ENCODE assay signal across 17 cellular contexts in the genomic region with DNA sequence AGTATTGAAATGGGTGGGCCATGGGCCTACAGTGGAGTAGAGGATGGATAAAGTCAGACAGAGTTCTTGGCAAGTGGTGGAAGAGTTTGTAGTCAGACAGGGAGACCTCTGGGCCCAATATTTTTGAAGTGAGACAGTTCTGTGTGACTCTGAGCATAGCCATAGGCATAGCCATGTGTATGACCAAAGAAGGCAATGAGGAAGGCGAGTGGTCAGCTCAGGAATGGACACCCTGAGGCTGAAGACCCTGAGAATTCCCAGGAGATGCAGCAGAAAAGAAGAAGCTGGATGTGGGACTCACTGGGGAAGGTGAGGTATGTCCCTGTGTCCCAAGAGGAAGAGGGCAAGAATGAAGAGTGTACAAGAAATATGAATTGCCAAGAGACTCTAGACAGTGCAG.
DNase-seq lines count a peak whose midpoint lies in the region; ATAC-seq, FAIRE-seq and TF ChIP-seq lines count a peak whose summit lies in the region.
"Had no signal": no experiment of that assay in that cellular context is flagged by ENCODE, and none has a peak within 500 bp of the region (broad histone marks: within the 10 kb centered on the region; RNA-seq: fewer than 3 reads in every experiment).

No MANE protein-coding gene starts in this region.

- H3K36me3 ChIP-seq in H1 (ENCODE audit: control insufficient read depth in 2 of 4, insufficient read depth in 4 of 4, low read length in 3 of 4) (no peaks in the 10 kb centered on the region), trophoblast cell (ENCODE audit: control insufficient read depth in 1 of 2, insufficient read depth in 2 of 2, low read length in 2 of 2) (no peaks in the 10 kb centered on the region), thyroid gland (no peaks in the 10 kb centered on the region), neuronal stem cell (replicated peaks in 1 of 2; ENCODE audit: control insufficient read depth in 2 of 2, insufficient read depth in 2 of 2, low read length in 2 of 2) (no peaks in the 10 kb centered on the region)

- TF ChIP-seq POLR2A in H1 (IDR thresholded peaks at IDR 0.05; ENCODE audit: control extremely low read depth in 1 of 2, low read depth in 2 of 2, low read length in 2 of 2) = no peak
- TF ChIP-seq POLR2A in thyroid gland (IDR thresholded peaks at IDR 0.05) = no peak

- no peak overlapping the region for H3K14ac ChIP-seq in H1 (ENCODE audit: insufficient read length)
- H3K14ac ChIP-seq in trophoblast cell (ENCODE audit: low read length) = no peak overlapping the region
- H3K14ac ChIP-seq in neuronal stem cell (ENCODE audit: low read length) = no peak overlapping the region

- no peaks in the 10 kb centered on the region for H3K27me3 Mint-ChIP-seq in stimulated activated naive CD8-positive, alpha-beta T cell treated with anti-CD3 and anti-CD28 coated beads, Interleukin-15, Interleukin-2, amounts not matched to agents 100 ng/mL and 50 ng/mL, for 24 hours
- H3K27me3 Mint-ChIP-seq: CD4-positive, alpha-beta T cell; IgD-negative memory B cell had no signal

- no peak overlapping the region for H2BK120ac ChIP-seq in H1 (replicated peaks; ENCODE audit: low read depth, low read length)
- no peak overlapping the region for H2BK120ac ChIP-seq in trophoblast cell (ENCODE audit: insufficient read depth, low read length, poor library complexity)
- no peak overlapping the region for H2BK120ac ChIP-seq in neuronal stem cell (ENCODE audit: low read depth, low read length)

- H3K4me1 ChIP-seq in H1 (replicated peaks in 1 of 4; ENCODE audit: control insufficient read depth in 3 of 4, insufficient read depth in 4 of 4, low read length in 3 of 4) (no peaks in the 10 kb centered on the region), trophoblast cell (ENCODE audit: control insufficient read depth in 1 of 2, insufficient read depth in 2 of 2, low read length in 2 of 2) (peaks cover 4 to 5% of the 10 kb centered on the region in 2 experiments), thyroid gland (peaks cover 8 to 15% of the 10 kb centered on the region in 2 donors), neuronal stem cell (ENCODE audit: control insufficient read depth in 2 of 2, insufficient read depth in 1 of 2, low read depth in 1 of 2, low read length in 2 of 2) (no peaks in the 10 kb centered on the region)

- FAIRE-seq in H1 (lab: Jason Lieb, UNC) = no peak

- CTCF ChIA-PET in H1 (lab: Charles Lee; ENCODE audit: partially characterized antibody) = no interaction called here

- no peak for TF ChIP-seq CTCF in H1 (IDR thresholded peaks at IDR 0.05; ENCODE audit: control extremely low read depth in 1 of 3, insufficient read depth in 1 of 3, low read depth in 1 of 3, low read length in 3 of 3)
- no peak for TF ChIP-seq CTCF in thyroid gland (IDR thresholded peaks at IDR 0.05)

- no peak overlapping the region for H3K18ac ChIP-seq in H1 (ENCODE audit: extremely low read depth, low read length)
- H3K18ac ChIP-seq in trophoblast cell (ENCODE audit: low read length) = no peak overlapping the region
- no peak overlapping the region for H3K18ac ChIP-seq in neuronal stem cell (ENCODE audit: low read length)

- H2BK12ac ChIP-seq in H1 (ENCODE audit: low read depth, low read length) (no peak overlapping the region), trophoblast cell (ENCODE audit: low read length) (no peak overlapping the region), neuronal stem cell (ENCODE audit: low read length) (no peak overlapping the region)

- H4K20me1 ChIP-seq in H1 (replicated peaks in 1 of 2; ENCODE audit: control insufficient read depth in 1 of 2, insufficient read depth in 2 of 2, low read length in 2 of 2) = no peaks in the 10 kb centered on the region

- H4K8ac ChIP-seq in H1 (ENCODE audit: extremely low read depth, insufficient read depth, low read length) (0 out of 2 replicates have a peak overlapping the region, but pooled peaks have one; percentile 68), trophoblast cell (ENCODE audit: low read depth, low read length) (no peak overlapping the region), neuronal stem cell (ENCODE audit: low read depth, low read length) (no peak overlapping the region)

- H3K9ac ChIP-seq in H1 (replicated peaks in 1 of 4; ENCODE audit: extremely low read depth in 1 of 4, low read depth in 3 of 4, low read length in 3 of 4) (no peak overlapping the region), trophoblast cell (ENCODE audit: low read length) (no peak overlapping the region), neuronal stem cell (ENCODE audit: low read depth, low read length, poor library complexity) (no peak overlapping the region)

- H4K91ac ChIP-seq in H1 (replicated peaks; ENCODE audit: insufficient read length, low read length) = no peak overlapping the region
- H4K91ac ChIP-seq in trophoblast cell (ENCODE audit: low read depth, low read length) = no peak overlapping the region
- H4K91ac ChIP-seq in neuronal stem cell (ENCODE audit: low read depth, low read length, poor library complexity) = no peak overlapping the region

- 100% methylated on average over 1 of the region's 1 CpG; no CpG with 5 or more reads in 1 of the 2 experiments for WGBS in H1 (ENCODE audit: extremely low coverage in 1 of 2, insufficient coverage in 1 of 2, insufficient read length in 1 of 2, insufficient replicate concordance in 2 of 2, low coverage in 1 of 2, low lambda C conversion rate in 2 of 2, missing lambda C conversion rate in 1 of 2), 2 experiments
- no CpG with 5 or more reads among the region's 1 CpG for WGBS in trophoblast cell (ENCODE audit: extremely low coverage, insufficient coverage, insufficient read length)
- 96 to 100% methylated on average over 1 of the region's 1 CpG for WGBS in thyroid gland, 2 donors
- no CpG with 5 or more reads among the region's 1 CpG for WGBS in neuronal stem cell (ENCODE audit: extremely low coverage in 2 of 2, insufficient read length in 2 of 2, insufficient replicate concordance in 1 of 2), 2 donors

- H3K27ac ChIP-seq in H1 (ENCODE audit: low read depth, low read length) (no peak overlapping the region), trophoblast cell (ENCODE audit: low read depth, low read length) (no peak overlapping the region), thyroid gland (no peak overlapping the region), neuronal stem cell (replicated peaks; ENCODE audit: low read length) (no peak overlapping the region)

- H2BK5ac ChIP-seq in H1 (ENCODE audit: low read depth, low read length) = no peak overlapping the region
- no peak overlapping the region for H2BK5ac ChIP-seq in trophoblast cell (ENCODE audit: low read depth, low read length, poor library complexity)
- no peak overlapping the region for H2BK5ac ChIP-seq in neuronal stem cell (ENCODE audit: low read length)

- H3K27me3 ChIP-seq in H1 (replicated peaks in 1 of 4; ENCODE audit: control insufficient read depth in 3 of 4, extremely low read depth in 1 of 4, insufficient read depth in 3 of 4, low read length in 3 of 4) (no peaks in the 10 kb centered on the region), trophoblast cell (ENCODE audit: insufficient read depth, low read length) (no peaks in the 10 kb centered on the region), thyroid gland (no peaks in the 10 kb centered on the region), neuronal stem cell (ENCODE audit: control insufficient read depth in 3 of 3, insufficient read depth in 3 of 3, low read depth in 1 of 3, low read length in 3 of 3) (no peaks in the 10 kb centered on the region)

- H3K23me2 ChIP-seq in H1 (ENCODE audit: low read depth, low read length) = no peaks in the 10 kb centered on the region

- H2AK5ac ChIP-seq in H1 (ENCODE audit: low read depth, low read length) = no peak overlapping the region
- no peak overlapping the region for H2AK5ac ChIP-seq in trophoblast cell (ENCODE audit: low read length)
- H2AK5ac ChIP-seq in neuronal stem cell (ENCODE audit: low read depth, low read length) = no peak overlapping the region

- H3K27ac Mint-ChIP-seq in stimulated activated naive CD8-positive, alpha-beta T cell treated with anti-CD3 and anti-CD28 coated beads, Interleukin-15, Interleukin-2, amounts not matched to agents 100 ng/mL and 50 ng/mL, for 24 hours = peak overlapping the region; percentile 3
- H3K27ac Mint-ChIP-seq: CD4-positive, alpha-beta T cell; IgD-negative memory B cell had no signal

- intact Hi-C loops in thyroid gland (cut with DNase I) = no loop called here

- no peak for ATAC-seq in stimulated activated naive CD8-positive, alpha-beta T cell treated with anti-CD3 and anti-CD28 coated beads, Interleukin-15, Interleukin-2, amounts not matched to agents 100 U/mL and 50 U/mL, for 24 hours

- no peak overlapping the region for H2BK15ac ChIP-seq in H1 (ENCODE audit: low read length)
- no peak overlapping the region for H2BK15ac ChIP-seq in neuronal stem cell (ENCODE audit: low read length)

- H3K56ac ChIP-seq in H1 (replicated peaks; ENCODE audit: insufficient read length, low read depth, low read length) = no peak overlapping the region

- no peak overlapping the region for H3K4me2 ChIP-seq in H1 (ENCODE audit: insufficient read depth in 1 of 2, low read depth in 2 of 2, low read length in 2 of 2)
- H3K4me2 ChIP-seq in trophoblast cell (ENCODE audit: low read length) = no peak overlapping the region
- H3K4me2 ChIP-seq in neuronal stem cell (ENCODE audit: insufficient read depth, low read length, poor library complexity, severe bottlenecking) = no peak overlapping the region

- H3K4ac ChIP-seq in H1 (replicated peaks; ENCODE audit: insufficient read length, low read depth, low read length) (no peak overlapping the region), trophoblast cell (ENCODE audit: low read depth, low read length) (no peak overlapping the region), neuronal stem cell (ENCODE audit: low read length) (no peak overlapping the region)

- H3K9me3 ChIP-seq in H1 (ENCODE audit: insufficient read depth in 2 of 2, low read depth in 1 of 2, low read length in 1 of 2) (no peaks in the 10 kb centered on the region), trophoblast cell (ENCODE audit: insufficient read depth, low read depth, low read length) (no peaks in the 10 kb centered on the region), thyroid gland (no peaks in the 10 kb centered on the region), neuronal stem cell (replicated peaks in 1 of 2; ENCODE audit: control insufficient read depth in 2 of 2, insufficient read depth in 1 of 2, low read depth in 1 of 2, low read length in 2 of 2) (no peaks in the 10 kb centered on the region)

- H3K79me2 ChIP-seq in H1 (ENCODE audit: control insufficient read depth in 1 of 2, insufficient read depth in 2 of 2, low read length in 2 of 2) (no peaks in the 10 kb centered on the region), trophoblast cell (ENCODE audit: control insufficient read depth, insufficient read depth, low read length, poor library complexity) (no peaks in the 10 kb centered on the region)

- no peak overlapping the region for H3K23ac ChIP-seq in H1 (ENCODE audit: insufficient read length)
- H3K23ac ChIP-seq in trophoblast cell (ENCODE audit: low read length) = no peak overlapping the region
- H3K23ac ChIP-seq in neuronal stem cell (ENCODE audit: low read depth, low read length, poor library complexity) = no peak overlapping the region

- H3K4me3 Mint-ChIP-seq in stimulated activated naive CD8-positive, alpha-beta T cell treated with anti-CD3 and anti-CD28 coated beads, Interleukin-15, Interleukin-2, amounts not matched to agents 100 ng/mL and 50 ng/mL, for 24 hours = no peak overlapping the region
- H3K4me3 Mint-ChIP-seq: CD4-positive, alpha-beta T cell; IgD-negative memory B cell had no signal

- DNase-seq in stimulated activated naive CD8-positive, alpha-beta T cell treated with anti-CD3 and anti-CD28 coated beads, Interleukin-15, Interleukin-2, amounts not matched to agents 100 U/mL and 50 U/mL, for 24 hours = no peak
- DNase-seq in H1 (ENCODE audit: low read depth in 1 of 2, low spot score in 2 of 2) = no peak
- DNase-seq in trophoblast cell = peak; percentile 55 to 63
- DNase-seq in thyroid gland = no peak
- no peak for DNase-seq in neuronal stem cell (ENCODE audit: low spot score)
- DNase-seq in amniotic stem cell (lab: John Stamatoyannopoulos, UW) = no peak
- DNase-seq: 8988T; ACHN; C1 segment of cervical spinal cord; CD4-positive, alpha-beta T cell; DMS153; DMS79 treated with DMSO at 0.1 percent for 48 hours; GDM1; H7; KG1 had no signal

- no peaks in the 10 kb centered on the region for H3K9me3 Mint-ChIP-seq in stimulated activated naive CD8-positive, alpha-beta T cell treated with anti-CD3 and anti-CD28 coated beads, Interleukin-15, Interleukin-2, amounts not matched to agents 100 ng/mL and 50 ng/mL, for 24 hours
- H3K9me3 Mint-ChIP-seq: CD4-positive, alpha-beta T cell; IgD-negative memory B cell had no signal

- POLR2A ChIA-PET in H1 (lab: Charles Lee; ENCODE audit: partially characterized antibody) = no interaction called here

- no peak overlapping the region for H4K12ac ChIP-seq in trophoblast cell (ENCODE audit: low read depth, low read length)

- H3K36me3 Mint-ChIP-seq in stimulated activated naive CD8-positive, alpha-beta T cell treated with anti-CD3 and anti-CD28 coated beads, Interleukin-15, Interleukin-2, amounts not matched to agents 100 ng/mL and 50 ng/mL, for 24 hours (ENCODE audit: low read depth) = no peaks in the 10 kb centered on the region

- H3K4me3 ChIP-seq in H1 (ENCODE audit: extremely low read depth in 1 of 4, insufficient read depth in 2 of 4, low read depth in 3 of 4, low read length in 4 of 4) = no peak overlapping the region
- no peak overlapping the region for H3K4me3 ChIP-seq in trophoblast cell (ENCODE audit: low read depth, low read length)
- no peak overlapping the region for H3K4me3 ChIP-seq in thyroid gland (replicated peaks in 1 of 3)
- H3K4me3 ChIP-seq in neuronal stem cell (ENCODE audit: low read length in 2 of 2) = no peak overlapping the region

- H2BK20ac ChIP-seq in H1 (ENCODE audit: low read length) = no peak overlapping the region

- H4K5ac ChIP-seq in H1 (ENCODE audit: insufficient read length, low read depth, low read length) = no peak overlapping the region

- H2AFZ ChIP-seq in H1 (ENCODE audit: low read length) = no peak overlapping the region
- no peak overlapping the region for H2AFZ ChIP-seq in trophoblast cell (ENCODE audit: insufficient read depth, low read length, poor library complexity)
- no peak overlapping the region for H2AFZ ChIP-seq in neuronal stem cell (ENCODE audit: low read length)

- H3K79me1 ChIP-seq in H1 (ENCODE audit: low read depth, low read length) (no peaks in the 10 kb centered on the region), trophoblast cell (ENCODE audit: low read length) (no peaks in the 10 kb centered on the region), neuronal stem cell (ENCODE audit: low read depth, low read length) (no peaks in the 10 kb centered on the region)

- TF ChIP-seq RAD21 in H1 (IDR thresholded peaks at IDR 0.05 in 1 of 2, conservative IDR thresholded peaks at IDR 0.05 in 1 of 2; ENCODE audit: low read depth in 2 of 2, low read length in 2 of 2) = no peak

- no peaks in the 10 kb centered on the region for H3K4me1 Mint-ChIP-seq in stimulated activated naive CD8-positive, alpha-beta T cell treated with anti-CD3 and anti-CD28 coated beads, Interleukin-15, Interleukin-2, amounts not matched to agents 100 ng/mL and 50 ng/mL, for 24 hours (ENCODE audit: low read depth)
- H3K4me1 Mint-ChIP-seq: IgD-negative memory B cell had no signal

- TF ChIP-seq EP300 in H1 (IDR thresholded peaks at IDR 0.05; ENCODE audit: borderline replicate concordance in 1 of 2, low read depth in 2 of 2, low read length in 2 of 2) = no peak

Comparison
In these comparisons a context has a peak if more than half of its experiments do, and no peak if none do; other contexts are left out.
1. DNase-seq: peak in trophoblast cell (2 of 2); none in stimulated activated naive CD8-positive, alpha-beta T cell treated with anti-CD3 and anti-CD28 coated beads, Interleukin-15, Interleukin-2, amounts not matched to agents 100 U/mL and 50 U/mL, for 24 hours (single experiment), H1 (0 of 2), thyroid gland (0 of 2), neuronal stem cell (single experiment) and amniotic stem cell (single experiment).